ENCODE assay signal across 8 cellular contexts in genomic region chr10:132904169-132904813, GRCh38. TPM values are rescaled to one million over a fixed set of nuclear protein-coding genes. Genes with fewer than 3 reads are reported as not detected.
DNase-seq lines count a peak whose midpoint lies in the region; ATAC-seq lines count a peak whose summit lies in the region.

No MANE protein-coding gene starts in this region.

- intact Hi-C loops in Right ventricle myocardium superior (cut with DNase I) = no loop called here

- DNase-seq in activated CD4-positive, alpha-beta T cell treated with anti-CD3 and anti-CD28 coated beads for 48 hours = peak; percentile 66
- no peak for DNase-seq in activated CD4-positive, alpha-beta T cell treated with anti-CD3 and anti-CD28 coated beads for 4 hours
- DNase-seq in MV-4-11 (lab: John Stamatoyannopoulos, UW) (peak; percentile 43), Right ventricle myocardium superior (peak; percentile 50)
- peak; percentile 69 to 70 for DNase-seq in activated T-cell treated with anti-CD3 and anti-CD28 coated beads, Interleukin-2, amount 50 U/mL, for 48 hours

- H3K27ac ChIP-seq in skin epidermis = peak overlapping the region in 14 of 21 experiments; percentile 2 to 84 (median 58)

- no peak overlapping the region for H3K4me3 ChIP-seq in skin epidermis

- ATAC-seq in Right ventricle myocardium superior (ENCODE audit: poor library complexity) (peak; percentile 52), HG02870 (IDR thresholded peaks at IDR 0.05; ENCODE audit: unreplicated experiment) (no peak), GM19023 (IDR thresholded peaks at IDR 0.05; ENCODE audit: unreplicated experiment) (no peak)

RNA-seq across cellular contexts. Expression of gene CFAP46, which starts 38.1 kb away (rescaled TPM):
- total RNA-seq in Right ventricle myocardium superior = 1.9 TPM

Comparison
In these comparisons a context has a peak if more than half of its experiments do, and no peak if none do; other contexts are left out.
1. DNase-seq: peak in activated CD4-positive, alpha-beta T cell treated with anti-CD3 and anti-CD28 coated beads for 48 hours (single experiment), MV-4-11 (single experiment), activated T-cell treated with anti-CD3 and anti-CD28 coated beads, Interleukin-2, amount 50 U/mL, for 48 hours (2 of 2) and Right ventricle myocardium superior (single experiment); none in activated CD4-positive, alpha-beta T cell treated with anti-CD3 and anti-CD28 coated beads for 4 hours (0 of 2).